Comparison of ENCODE assay signal across 27 cellular contexts in genomic region chr3:36736327-36736726, GRCh38. TPM values are rescaled to one million over a fixed set of nuclear protein-coding genes. Genes with fewer than 3 reads are reported as not detected.
DNase-seq lines count a peak whose midpoint lies in the region; ATAC-seq and TF ChIP-seq lines count a peak whose summit lies in the region.
"Had no signal": no experiment of that assay in that cellular context is flagged by ENCODE, and none has a peak within 500 bp of the region (broad histone marks: within the 10 kb centered on the region; RNA-seq: fewer than 3 reads in every experiment).

No MANE protein-coding gene starts in this region.

- TF ChIP-seq CTCF in Loucy (conservative IDR thresholded peaks at IDR 0.05; ENCODE audit: low read length): no peak
- TF ChIP-seq CTCF in fibroblast of the aortic adventitia (IDR thresholded peaks at IDR 0.05; ENCODE audit: insufficient read depth, low read length): no peak
- TF ChIP-seq CTCF in osteoblast (IDR thresholded peaks at IDR 0.05; ENCODE audit: extremely low read depth, low read depth, low read length): no peak

- DNase-seq in astrocyte of the hippocampus (ENCODE audit: low read depth, low spot score) (peak; percentile 40), fibroblast of the aortic adventitia (ENCODE audit: low read depth) (peak; percentile 70), HuH-7.5 (ENCODE audit: low spot score) (no peak), UCSD-AML1 (lab: John Stamatoyannopoulos, UW; ENCODE audit: unreplicated experiment) (no peak), head of caudate nucleus (no peak), osteoblast (ENCODE audit: insufficient read length, low spot score, missing footprints) (no peak)
- DNase-seq: Caco-2; CD4-positive, CD25-positive, alpha-beta regulatory T cell; DMS153; HCEC 1CT; MM.1S; NCI-H1092; NCI-H1436; NCI-H187 treated with DMSO at 0.1 percent for 48 hours; NCI-H2107; NCI-H2227 treated with DMSO at 0.1 percent for 48 hours; NCI-H524; NCI-H82; SW 1271 had no signal

- H3K9ac ChIP-seq in Loucy (ENCODE audit: low read depth, low read length, poor library complexity, severe bottlenecking): no peak overlapping the region

- H3F3A ChIP-seq in Loucy (ENCODE audit: low read depth): no peaks in the 10 kb centered on the region

- no peak for ATAC-seq in SK-N-SH treated with all-trans-retinoic acid at 6 μM for 48 hours
- ATAC-seq: GM23338, Right ventricle myocardium inferior had no signal

- H3K27me3 ChIP-seq in Loucy (ENCODE audit: insufficient read depth, low read length, poor library complexity, severe bottlenecking) (peaks cover under 1% of the 10 kb centered on the region), osteoblast (ENCODE audit: insufficient read depth, low read length) (peaks cover 2% of the 10 kb centered on the region)
- H3K27me3 ChIP-seq: SJSA1 had no signal

- peaks cover 23% of the 10 kb centered on the region for H3K4me1 ChIP-seq in Loucy (ENCODE audit: insufficient read depth, low read length, poor library complexity, severe bottlenecking)
- H3K4me1 ChIP-seq in osteoblast (ENCODE audit: insufficient read depth, low read length): no peaks in the 10 kb centered on the region
- H3K4me1 ChIP-seq: SJSA1 had no signal

- H2AFZ ChIP-seq in Loucy (ENCODE audit: low read length) (no peak overlapping the region), osteoblast (ENCODE audit: low read length) (no peak overlapping the region)
- H2AFZ ChIP-seq: GM23338 had no signal

- H4K20me1 ChIP-seq in Loucy (ENCODE audit: insufficient read depth, low read length, poor library complexity, severe bottlenecking) (no peaks in the 10 kb centered on the region), osteoblast (ENCODE audit: insufficient read depth, low read length) (no peaks in the 10 kb centered on the region)

- H3K9me3 ChIP-seq in Loucy (ENCODE audit: insufficient read depth, low read depth, low read length) (no peaks in the 10 kb centered on the region), osteoblast (ENCODE audit: low read depth, low read length) (no peaks in the 10 kb centered on the region)
- H3K9me3 ChIP-seq: Caco-2, SJSA1 had no signal

- no peak overlapping the region for H3K4me3 ChIP-seq in Loucy (ENCODE audit: low read length, poor library complexity, severe bottlenecking)
- H3K4me3 ChIP-seq in fibroblast of the aortic adventitia (ENCODE audit: low read depth, low read length): no peak overlapping the region
- no peak overlapping the region for H3K4me3 ChIP-seq in osteoblast (ENCODE audit: insufficient read depth, low read length)
- H3K4me3 ChIP-seq: GM23338, SJSA1 had no signal

- no peak overlapping the region for H3K27ac ChIP-seq in osteoblast (ENCODE audit: low read depth, low read length)
- H3K27ac ChIP-seq: SJSA1 had no signal

- H3K79me2 ChIP-seq in Loucy (ENCODE audit: insufficient read depth, low read length): no peaks in the 10 kb centered on the region
- no peaks in the 10 kb centered on the region for H3K79me2 ChIP-seq in osteoblast (ENCODE audit: insufficient read depth, low read length)

- H3K4me2 ChIP-seq in Loucy (ENCODE audit: low read depth, low read length, poor library complexity, severe bottlenecking): peak overlapping the region; percentile 15
- H3K4me2 ChIP-seq in osteoblast (ENCODE audit: insufficient read depth, low read length): no peak overlapping the region
- H3K4me2 ChIP-seq: GM23338 had no signal

- H3K36me3 ChIP-seq in Loucy (ENCODE audit: insufficient read depth, low read length) (no peaks in the 10 kb centered on the region), osteoblast (ENCODE audit: insufficient read depth, low read length) (no peaks in the 10 kb centered on the region)
- H3K36me3 ChIP-seq: SJSA1 had no signal

- no peaks in the 10 kb centered on the region for H3K9me2 ChIP-seq in Loucy (replicated peaks; ENCODE audit: low read depth, low read length)

- intact Hi-C loops in head of caudate nucleus (cut with DNase I): loop anchor here (10.0 kb wide), 1 partner anchor 218 kb away; no protein-coding TSS in a partner anchor

TF ChIP-seq in SK-N-SH treated with all-trans-retinoic acid at 6 μM for 48 hours, 23 proteins besides CTCF, POLR2A, EP300 and RAD21:
- no peak for TF ChIP-seq RARB (CRISPR knock-in tag; IDR thresholded peaks at IDR 0.05)
- TF ChIP-seq ISL1 (CRISPR knock-in tag; IDR thresholded peaks at IDR 0.05): peak; percentile 68

RNA-seq across cellular contexts. Expression of gene DCLK3, which starts 28.0 kb away (rescaled TPM):
- total RNA-seq in fibroblast of the aortic adventitia (ENCODE audit: low replicate concordance) (0.25 TPM in 1 of 2 replicates, not detected in the other), osteoblast (under 0.01 TPM in 2 replicates)
- total RNA-seq: Caco-2; CD4-positive, CD25-positive, alpha-beta regulatory T cell; G401; LHCN-M2; OCI-LY7; SJSA1 had no signal

Comparison
In these comparisons a context has a peak if more than half of its experiments do, and no peak if none do; other contexts are left out.
1. DNase-seq: peak in astrocyte of the hippocampus (single experiment) and fibroblast of the aortic adventitia (single experiment); none in HuH-7.5 (single experiment), UCSD-AML1 (single experiment), head of caudate nucleus (0 of 42) and osteoblast (single experiment).